17 cellular contexts compared by ENCODE assay signal in genomic region chr6:129368970-129369369, GRCh38.
"Had no signal": no experiment of that assay in that cellular context is flagged by ENCODE, and none has a peak within 500 bp of the region (broad histone marks: within the 10 kb centered on the region; RNA-seq: fewer than 3 reads in every experiment).

No MANE protein-coding gene starts in this region.

- H3K9me3 ChIP-seq: pancreas, transverse colon, vagina had no signal

- ATAC-seq: pancreas had no signal

- H3K36me3 Mint-ChIP-seq: brain had no signal

- H3K9me3 Mint-ChIP-seq: brain; dendritic cell treated with granulocyte-macrophage colony-stimulating factor and Interleukin-4, amounts not matched to agents 40 ng/mL and 50 ng/mL, for 4 days had no signal

- H3K27me3 Mint-ChIP-seq: brain had no signal

- H3K27ac Mint-ChIP-seq: brain; dendritic cell treated with granulocyte-macrophage colony-stimulating factor and Interleukin-4, amounts not matched to agents 40 ng/mL and 50 ng/mL, for 4 days had no signal

- H3K4me1 ChIP-seq: pancreas, vagina had no signal

- H3K27me3 ChIP-seq: pancreas, transverse colon, vagina had no signal

- H3K27ac ChIP-seq: pancreas, transverse colon, vagina had no signal

- H3K4me3 ChIP-seq: lung, pancreas, transverse colon, vagina had no signal

- DNase-seq: activated CD4-positive, alpha-beta T cell treated with anti-CD3 and anti-CD28 coated beads, Interleukin-2, amount 50 U/mL, for 4 hours; activated CD4-positive, CD25-positive, alpha-beta regulatory T cell; activated gamma-delta T cell treated with Interleukin-2 at 50 U/mL for 16 hours; activated T-cell treated with anti-CD3 and anti-CD28 coated beads, Interleukin-2, amount 50 U/mL, for 48 hours; amniotic stem cell; effector memory CD4-positive, alpha-beta T cell; foreskin melanocyte; midbrain; pancreas; stimulated activated CD4-positive, alpha-beta T cell treated with anti-CD3 and anti-CD28 coated beads, Interleukin-12 subunit alpha, Interleukin-12 subunit beta, amount 100 ng/mL, for 4 hours; stimulated activated CD4-positive, alpha-beta T cell treated with anti-CD3 and anti-CD28 coated beads, Interleukin-2, amount 100 ng/mL, for 24 hours; substantia nigra; transverse colon had no signal

- H3K4me3 Mint-ChIP-seq: brain; dendritic cell treated with granulocyte-macrophage colony-stimulating factor and Interleukin-4, amounts not matched to agents 40 ng/mL and 50 ng/mL, for 4 days had no signal

- H3K36me3 ChIP-seq: pancreas, transverse colon, vagina had no signal
